ENCODE assay signal across 8 cellular contexts in genomic region chr12:123119808-123120207, GRCh38. TPM values are rescaled to one million over a fixed set of nuclear protein-coding genes. Genes with fewer than 3 reads are reported as not detected.
DNase-seq lines count a peak whose midpoint lies in the region; ATAC-seq and TF ChIP-seq lines count a peak whose summit lies in the region.

No MANE protein-coding gene starts in this region.

- H3K4me3 ChIP-seq in Peyer's patch (no peak overlapping the region), endodermal cell (ENCODE audit: low read length) (no peak overlapping the region), osteoblast (ENCODE audit: insufficient read depth, low read length) (no peak overlapping the region)

- H3K27me3 ChIP-seq in Peyer's patch (no peaks in the 10 kb centered on the region), endodermal cell (ENCODE audit: control insufficient read depth, insufficient read depth, low read length, poor library complexity, severe bottlenecking) (no peaks in the 10 kb centered on the region), osteoblast (ENCODE audit: insufficient read depth, low read length) (no peaks in the 10 kb centered on the region)

- peak; percentile 83 for DNase-seq in GM13976 (ENCODE audit: low spot score)
- DNase-seq in Peyer's patch = peak in 2 of 3 donors; percentile 63 to 65
- peak; percentile 36 for DNase-seq in endodermal cell
- no peak for DNase-seq in osteoblast (ENCODE audit: insufficient read length, low spot score, missing footprints)
- DNase-seq in KBM-7 = no peak
- DNase-seq in globus pallidus (ENCODE audit: low spot score) = no peak
- DNase-seq in sciatic nerve (ENCODE audit: low spot score) = no peak

- H3K27ac ChIP-seq in Peyer's patch = peak overlapping the region in 2 of 4 donors; percentile 14 to 71
- no peak overlapping the region for H3K27ac ChIP-seq in endodermal cell (ENCODE audit: low read depth, low read length)
- H3K27ac ChIP-seq in osteoblast (ENCODE audit: low read depth, low read length) = no peak overlapping the region

- H3K4me3 Mint-ChIP-seq in endodermal cell = no peak overlapping the region

- in situ Hi-C loops in GM13976 (cut with MboI; ENCODE audit: low sequenced_read_pairs, unreplicated experiment) = no loop called here
- in situ Hi-C loops in KBM-7 (cut with MboI; ENCODE audit: low pct_unique_long_range_greater_than_20kb, low sequenced_read_pairs) = no loop called here

- no peaks in the 10 kb centered on the region for H3K27me3 Mint-ChIP-seq in endodermal cell (ENCODE audit: insufficient read depth)

- H3K4me1 Mint-ChIP-seq in endodermal cell = no peaks in the 10 kb centered on the region

- intact Hi-C loops in sciatic nerve (cut with DNase I) = no loop called here

- ATAC-seq in HG02588 (IDR thresholded peaks at IDR 0.05; ENCODE audit: unreplicated experiment) (peak; percentile 86), sciatic nerve (no peak)

- H3K4me1 ChIP-seq in Peyer's patch (peaks cover 0 to 22% (median 3%) of the 10 kb centered on the region in 4 donors), endodermal cell (ENCODE audit: control insufficient read depth, insufficient read depth, low read length) (no peaks in the 10 kb centered on the region), osteoblast (ENCODE audit: insufficient read depth, low read length) (peaks cover 16% of the 10 kb centered on the region)

- peaks cover 24% of the 10 kb centered on the region for H3K79me2 ChIP-seq in osteoblast (ENCODE audit: insufficient read depth, low read length)

- TF ChIP-seq CTCF in GM13976 (IDR thresholded peaks at IDR 0.05; ENCODE audit: borderline replicate concordance, control extremely low read depth, extremely low read depth, insufficient read depth, missing control alignments) (no peak), Peyer's patch (IDR thresholded peaks at IDR 0.05) (no peak), endodermal cell (conservative IDR thresholded peaks at IDR 0.05) (no peak), osteoblast (IDR thresholded peaks at IDR 0.05; ENCODE audit: extremely low read depth, low read depth, low read length) (no peak)

- TF ChIP-seq POLR2A in Peyer's patch (IDR thresholded peaks at IDR 0.05) = no peak

- H3K36me3 ChIP-seq in Peyer's patch = no peaks in the 10 kb centered on the region
- no peaks in the 10 kb centered on the region for H3K36me3 ChIP-seq in endodermal cell (ENCODE audit: control insufficient read depth, insufficient read depth, low read length)
- H3K36me3 ChIP-seq in osteoblast (ENCODE audit: insufficient read depth, low read length) = no peaks in the 10 kb centered on the region

- H3K4me2 ChIP-seq in osteoblast (ENCODE audit: insufficient read depth, low read length) = no peak overlapping the region

- no peaks in the 10 kb centered on the region for H3K36me3 Mint-ChIP-seq in endodermal cell (ENCODE audit: low read depth)

- no peak overlapping the region for H3K9ac ChIP-seq in endodermal cell (ENCODE audit: extremely low read depth, low read length, poor library complexity, severe bottlenecking)

- 89 to 97% methylated on average over 3 to 7 of the region's 7 CpGs for WGBS in endodermal cell (ENCODE audit: insufficient coverage in 1 of 2, insufficient read length in 1 of 2), 2 experiments

- peaks cover 19% of the 10 kb centered on the region for H4K20me1 ChIP-seq in osteoblast (ENCODE audit: insufficient read depth, low read length)

- no peak overlapping the region for H3K27ac Mint-ChIP-seq in endodermal cell

- no peaks in the 10 kb centered on the region for H3K9me3 Mint-ChIP-seq in endodermal cell

- no peaks in the 10 kb centered on the region for H3K9me3 ChIP-seq in Peyer's patch
- H3K9me3 ChIP-seq in endodermal cell (ENCODE audit: control insufficient read depth, low read length) = no peaks in the 10 kb centered on the region
- no peaks in the 10 kb centered on the region for H3K9me3 ChIP-seq in osteoblast (ENCODE audit: low read depth, low read length)

- H2AFZ ChIP-seq in osteoblast (ENCODE audit: low read length) = no peak overlapping the region

RNA-seq across cellular contexts. Expression of gene PITPNM2, which starts 31.1 kb away (rescaled TPM):
- total RNA-seq in Peyer's patch (10 to 100 TPM; 12.3 to 37.0 (median 23.6) TPM), endodermal cell (10 to 100 TPM in 1 of 2 donors, 1 to 10 TPM in 1; 3.2 to 13.4 TPM), osteoblast (3.3 and 6.5 TPM in 2 replicates), sciatic nerve (24.7 TPM)
- 3.0 TPM for polyA plus RNA-seq in endodermal cell (2013, experiment 1 of 2)
- polyA plus RNA-seq in endodermal cell (2013, experiment 2 of 2) = 2.6 TPM

Comparison
In these comparisons a context has a peak if more than half of its experiments do, and no peak if none do; other contexts are left out.
1. DNase-seq: peak in GM13976 (single experiment), Peyer's patch (2 of 3) and endodermal cell (single experiment); none in osteoblast (single experiment), KBM-7 (single experiment), globus pallidus (single experiment) and sciatic nerve (single experiment).